Comparison of ENCODE assay signal across 1 cellular context in the genomic region with DNA sequence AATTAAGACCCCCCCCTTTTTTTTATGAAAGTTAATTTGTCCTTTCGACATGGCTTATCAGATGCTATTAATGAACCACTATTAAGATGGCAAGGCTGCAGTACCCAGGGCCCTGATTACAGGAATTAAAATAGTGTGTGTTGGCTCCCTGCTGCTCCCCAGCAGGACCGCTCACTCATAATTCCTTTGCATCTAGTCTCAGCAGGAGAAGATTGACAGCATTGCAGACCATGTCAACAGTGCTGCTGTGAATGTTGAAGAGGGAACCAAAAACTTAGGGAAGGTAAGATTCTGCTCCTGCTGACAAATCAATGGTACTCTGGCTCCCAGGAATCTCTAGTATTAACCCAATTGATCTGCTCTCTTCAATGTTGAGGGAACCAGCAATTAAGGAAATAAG.
A peak's percentile ranks its signal among the peaks of the same experiment; 100 is the strongest.
TF ChIP-seq lines count a peak whose summit lies in the region.

No MANE protein-coding gene starts in this region.

TF ChIP-seq in GM23338, 12 proteins besides CTCF, POLR2A, EP300 and RAD21 (continued from another document):
- TF ChIP-seq ZNF462 (CRISPR knock-in tag; IDR thresholded peaks at IDR 0.05): 0 out of 2 replicates have a peak, but pooled peaks have one; percentile 39
